ENCODE assay signal across 8 cellular contexts in the genomic region with DNA sequence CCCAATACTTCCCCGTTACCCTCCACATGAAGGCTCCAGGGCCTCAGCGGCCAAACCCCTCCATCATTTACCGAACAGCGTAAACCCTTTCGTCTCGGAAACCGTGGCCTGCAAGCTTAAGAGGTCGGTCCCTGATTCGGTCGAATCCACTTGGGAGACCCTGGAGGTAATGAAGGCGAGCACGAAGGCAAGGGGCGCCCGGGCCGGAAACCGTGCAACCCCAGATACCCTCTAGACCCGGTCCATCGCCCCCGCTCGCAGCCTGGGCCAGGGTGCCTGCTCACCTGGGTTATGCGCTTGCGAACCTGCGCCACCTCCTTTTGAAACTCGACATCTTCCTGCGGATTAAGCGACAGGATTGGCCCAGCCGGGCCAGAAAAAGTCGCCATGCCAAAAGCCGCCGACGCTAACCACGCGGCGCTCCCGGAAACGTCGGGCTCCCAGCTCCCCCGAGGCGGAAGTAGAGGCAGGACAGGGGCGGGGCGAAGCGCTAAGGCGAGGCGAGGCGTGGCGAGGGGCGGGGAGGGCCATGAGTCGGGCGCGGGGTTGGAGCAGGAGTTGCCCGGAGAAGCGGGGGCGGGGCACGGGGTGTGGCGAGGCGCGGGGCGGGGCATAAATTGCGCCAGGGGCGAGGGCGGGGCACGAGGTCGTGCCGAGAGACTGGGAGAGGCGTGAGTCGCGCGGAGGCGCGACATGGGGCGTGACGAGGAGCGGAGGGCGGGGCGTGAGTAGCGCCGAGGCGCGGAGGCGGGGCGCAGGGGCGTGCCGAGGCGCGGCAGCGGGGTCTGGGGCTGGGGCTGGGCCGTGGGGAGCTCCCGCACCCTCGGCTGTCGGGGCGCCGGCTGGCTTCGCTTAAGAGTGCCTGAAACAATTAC. TPM values are rescaled to one million over a fixed set of nuclear protein-coding genes. Genes with fewer than 3 reads are reported as not detected.
DNase-seq lines count a peak whose midpoint lies in the region; ATAC-seq and TF ChIP-seq lines count a peak whose summit lies in the region.

A gene (minus strand): TSS at position 414 of the 875 bp plus-strand sequence. CDS start 25 bp downstream, at position 389.

- H3K36me3 Mint-ChIP-seq in natural killer cell treated with Interleukin-12 subunit alpha and Interleukin-12 subunit beta and Interleukin-15 and Interleukin-18, amount 100 ng/mL, for 72 hours = peaks cover 24% of the 10 kb centered on the region

- peaks cover 4% of the 10 kb centered on the region; the same call in 1 of the 2 replicates for H3K36me3 ChIP-seq in ES-I3 (ENCODE audit: insufficient read depth, low read length)
- peaks cover 38% of the 10 kb centered on the region for H3K36me3 ChIP-seq in HAP-1 (replicated peaks)
- peaks cover 39% of the 10 kb centered on the region for H3K36me3 ChIP-seq in MG63

- DNase-seq in HAP-1 (ENCODE audit: low spot score in 2 of 2) = peak; percentile 92 to 100
- DNase-seq in MG63 = peak; percentile 98
- DNase-seq in SHP77 (lab: John Stamatoyannopoulos, UW) = peak; percentile 91 to 95
- DNase-seq in activated effector memory CD4-positive, alpha-beta T cell treated with Interleukin-2 at 50 U/mL for 16 hours = peak; percentile 100
- peak; percentile 98 for DNase-seq in fibroblast of pulmonary artery (ENCODE audit: low read depth)
- peak; percentile 99 for DNase-seq in natural killer cell treated with Interleukin-12 subunit alpha and Interleukin-12 subunit beta and Interleukin-15 and Interleukin-18, amount 100 ng/mL, for 72 hours (ENCODE audit: low spot score)
- DNase-seq in stimulated activated naive CD4-positive, alpha-beta T cell treated with Interleukin-2 at 50 U/mL for 16 hours (lab: John Stamatoyannopoulos, UW) = peak; percentile 100

- H3K9me3 ChIP-seq in ES-I3 (ENCODE audit: control insufficient read depth, insufficient read depth, low read length) (no peaks in the 10 kb centered on the region), HAP-1 (no peaks in the 10 kb centered on the region), MG63 (no peaks in the 10 kb centered on the region)

- TF ChIP-seq CTCF in fibroblast of pulmonary artery (IDR thresholded peaks at IDR 0.05; ENCODE audit: low read length, missing control alignments) = no peak

- no peaks in the 10 kb centered on the region for H3K9me3 Mint-ChIP-seq in natural killer cell treated with Interleukin-12 subunit alpha and Interleukin-12 subunit beta and Interleukin-15 and Interleukin-18, amount 100 ng/mL, for 72 hours

- H3K4me1 ChIP-seq in ES-I3 (ENCODE audit: insufficient read depth, low read length) = no peaks in the 10 kb centered on the region
- peaks cover 10% of the 10 kb centered on the region for H3K4me1 ChIP-seq in HAP-1

- in situ Hi-C loops in HAP-1 (cut with MboI; ENCODE audit: low sequenced_read_pairs) = no loop called here

- H3K27me3 ChIP-seq in HAP-1 (ENCODE audit: low read depth) = no peaks in the 10 kb centered on the region
- H3K27me3 ChIP-seq in MG63 = no peaks in the 10 kb centered on the region

- peak within 1 kb of the TSS; percentile 100 for H3K4me3 Mint-ChIP-seq in natural killer cell treated with Interleukin-12 subunit alpha and Interleukin-12 subunit beta and Interleukin-15 and Interleukin-18, amount 100 ng/mL, for 72 hours

- H3K9ac ChIP-seq in ES-I3 (ENCODE audit: low read depth, low read length) = peak within 1 kb of the TSS; percentile 100

- peak within 1 kb of the TSS; percentile 96 for H3K27ac Mint-ChIP-seq in natural killer cell treated with Interleukin-12 subunit alpha and Interleukin-12 subunit beta and Interleukin-15 and Interleukin-18, amount 100 ng/mL, for 72 hours

- peak; percentile 97 for ATAC-seq in natural killer cell treated with Interleukin-12 subunit alpha and Interleukin-12 subunit beta and Interleukin-15 and Interleukin-18, amount 100 ng/mL, for 72 hours

- H3K4me3 ChIP-seq in HAP-1 (peak within 1 kb of the TSS; percentile 82), MG63 (peak within 1 kb of the TSS; percentile 99), fibroblast of pulmonary artery (replicated peaks; ENCODE audit: low read depth, low read length) (peak within 1 kb of the TSS; percentile 68)

- no peaks in the 10 kb centered on the region for H3K27me3 Mint-ChIP-seq in natural killer cell treated with Interleukin-12 subunit alpha and Interleukin-12 subunit beta and Interleukin-15 and Interleukin-18, amount 100 ng/mL, for 72 hours

- peaks cover 35 to 38% of the 10 kb centered on the region in 2 donors for H3K4me1 Mint-ChIP-seq in natural killer cell treated with Interleukin-12 subunit alpha and Interleukin-12 subunit beta and Interleukin-15 and Interleukin-18, amount 100 ng/mL, for 72 hours (ENCODE audit: low read depth in 2 of 2)

RNA-seq across cellular contexts. Expression of the gene that starts here (rescaled TPM):
- 137 and 150 TPM in 2 replicates for total RNA-seq in MG63 (2014; rRNA removed; shearing (Covaris generic); ENCODE audit: low replicate concordance)
- total RNA-seq in natural killer cell treated with Interleukin-12 subunit alpha and Interleukin-12 subunit beta and Interleukin-15 and Interleukin-18, amount 100 ng/mL, for 72 hours = 100 to 1,000 TPM in 1 of 2 donors, 10 to 100 TPM in 1; 90.6 to 105 TPM

Comparison
In these comparisons a context has a peak if more than half of its experiments do, and no peak if none do; other contexts are left out.
1. Peak in every context shown above with its lines: DNase-seq, ATAC-seq and H3K4me3 ChIP-seq.